Comparison of ENCODE assay signal across 8 cellular contexts in the genomic region with DNA sequence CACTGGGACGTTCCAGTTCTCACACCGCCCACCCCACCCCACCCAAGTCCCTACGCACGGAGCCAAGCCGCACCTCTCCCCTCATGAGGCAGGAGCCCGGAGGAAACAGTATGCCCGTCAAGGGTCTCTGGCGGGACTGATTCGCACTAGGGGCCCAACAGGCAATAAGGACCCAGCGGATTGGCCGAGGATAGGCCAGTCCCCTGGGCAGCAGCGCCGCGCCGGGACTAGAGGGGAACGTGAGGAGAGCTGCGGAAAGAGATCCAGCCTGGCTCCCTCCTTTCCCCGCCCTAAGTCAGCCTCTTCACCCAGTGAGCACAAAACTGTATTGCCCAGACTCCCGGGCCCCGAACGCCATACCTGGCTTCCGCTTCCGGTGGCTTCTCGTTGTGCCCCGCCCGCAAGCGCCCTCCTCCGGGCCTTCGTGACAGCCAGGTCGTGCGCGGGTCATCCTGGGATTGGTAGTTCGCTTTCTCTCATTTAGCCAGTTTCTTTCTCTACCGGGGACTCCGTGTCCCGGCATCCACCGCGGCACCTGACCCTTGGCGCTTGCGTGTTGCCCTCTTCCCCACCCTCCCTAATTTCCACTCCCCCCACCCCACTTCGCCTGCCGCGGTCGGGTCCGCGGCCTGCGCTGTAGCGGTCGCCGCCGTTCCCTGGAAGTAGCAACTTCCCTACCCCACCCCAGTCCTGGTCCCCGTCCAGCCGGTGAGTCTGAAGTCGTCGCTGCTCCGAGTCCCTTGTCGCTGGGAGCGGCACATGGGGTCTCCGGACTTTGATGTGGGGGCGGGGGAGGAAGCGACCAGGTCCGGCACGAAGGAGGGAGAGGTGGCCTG. TPM values are rescaled to one million over a fixed set of nuclear protein-coding genes. Genes with fewer than 3 reads are reported as not detected.
DNase-seq lines count a peak whose midpoint lies in the region; ATAC-seq and TF ChIP-seq lines count a peak whose summit lies in the region.

Gene CSNK2B (plus strand): TSS at position 580 of the 836 bp plus-strand sequence. CDS start 752 bp downstream, outside the sequence.

- peaks cover 57% of the 10 kb centered on the region for H3K36me3 Mint-ChIP-seq in activated T-cell treated with anti-CD3 and anti-CD28 coated beads, Interleukin-2, amount 50 U/mL, for 4 hours (ENCODE audit: insufficient read depth)

- H3K9me3 ChIP-seq in Panc1 (ENCODE audit: control insufficient read depth, insufficient read depth, low read depth, low read length) = no peaks in the 10 kb centered on the region

- peak; percentile 96 for DNase-seq in DMS53 treated with DMSO at 0.1 percent for 48 hours (lab: John Stamatoyannopoulos, UW; ENCODE audit: unreplicated experiment)
- peak; percentile 95 for DNase-seq in KG1 (lab: John Stamatoyannopoulos, UW)
- peak; percentile 88 for DNase-seq in Panc1 (ENCODE audit: low read depth, low spot score)
- DNase-seq in activated T-cell treated with anti-CD3 and anti-CD28 coated beads, Interleukin-2, amount 50 U/mL, for 4 hours = peak; percentile 96
- DNase-seq in myocyte (ENCODE audit: low read depth) = peak; percentile 98
- DNase-seq in stimulated activated CD8-positive, alpha-beta memory T cell treated with anti-CD3 and anti-CD28 coated beads, Interleukin-7, amount 100 ng/mL, for 48 hours (ENCODE audit: extremely low read depth in 1 of 2, low read depth in 1 of 2) = peak; percentile 97 to 98

- H3K36me3 ChIP-seq in Panc1 (ENCODE audit: control insufficient read depth, insufficient read depth, low read length) = peaks cover 36% of the 10 kb centered on the region

- POLR2A ChIA-PET in Panc1 (lab: Charles Lee) = interaction anchor here (0.6 kb wide), 1 partner anchor 39 kb away, joined by 4 read pairs; no protein-coding TSS in a partner anchor

- no peaks in the 10 kb centered on the region for H3K27me3 Mint-ChIP-seq in activated T-cell treated with anti-CD3 and anti-CD28 coated beads, Interleukin-2, amount 50 U/mL, for 4 hours (ENCODE audit: low read depth)

- H3K4me1 Mint-ChIP-seq in activated T-cell treated with anti-CD3 and anti-CD28 coated beads, Interleukin-2, amount 50 U/mL, for 4 hours (ENCODE audit: low read depth) = peaks cover 53% of the 10 kb centered on the region

- H3K4me3 ChIP-seq in Panc1 (ENCODE audit: low read depth in 2 of 2, low read length in 2 of 2) = peak within 1 kb of the TSS; percentile 76 to 94

- BruUV-seq in Panc1 (replicated peaks; lab: Mats Ljungman, UMichigan) = no TSS peak

- no peak for TF ChIP-seq CTCF in Panc1 (IDR thresholded peaks at IDR 0.05)

- H3K4me3 Mint-ChIP-seq in activated T-cell treated with anti-CD3 and anti-CD28 coated beads, Interleukin-2, amount 50 U/mL, for 4 hours = peak within 1 kb of the TSS; percentile 89

- H3K4me1 ChIP-seq in Panc1 (ENCODE audit: control insufficient read depth, insufficient read depth, low read length) = peaks cover 14% of the 10 kb centered on the region

- peak; percentile 76 for ATAC-seq in GM21723 (IDR thresholded peaks at IDR 0.05; ENCODE audit: unreplicated experiment)
- peak; percentile 91 for ATAC-seq in Panc1
- ATAC-seq in activated T-cell treated with anti-CD3 and anti-CD28 coated beads, Interleukin-2, amount 50 U/mL, for 4 hours = peak; percentile 85
- peak; percentile 86 for ATAC-seq in esophagus mucosa

- in situ Hi-C loops in Panc1 (cut with HindIII; ENCODE audit: low pct_unique_long_range_greater_than_20kb, low sequenced_read_pairs) = no loop called here

- H3K27me3 ChIP-seq in Panc1 (ENCODE audit: control insufficient read depth, insufficient read depth, low read length) = no peaks in the 10 kb centered on the region

- intact Hi-C loops in Panc1 (cut with micrococcal nuclease; ENCODE audit: unreplicated experiment) = no loop called here

- CTCF ChIA-PET in Panc1 (lab: Charles Lee) = no interaction called here

- no peaks in the 10 kb centered on the region for H3K9me3 Mint-ChIP-seq in activated T-cell treated with anti-CD3 and anti-CD28 coated beads, Interleukin-2, amount 50 U/mL, for 4 hours

- peak within 1 kb of the TSS; percentile 96 for H3K27ac ChIP-seq in Panc1 (ENCODE audit: low read length)

RNA-seq across cellular contexts. Expression of gene CSNK2B, which starts in this region (rescaled TPM):
- 219 TPM for total RNA-seq in Panc1 (2021; ENCODE audit: unreplicated experiment)
- 309 TPM for polyA plus RNA-seq in Panc1 (2012; ENCODE audit: insufficient read length)
- total RNA-seq in activated T-cell treated with anti-CD3 and anti-CD28 coated beads, Interleukin-2, amount 50 U/mL, for 4 hours = 100 to 1,000 TPM; 301 to 311 (median 307) TPM
- 108 TPM for total RNA-seq in esophagus mucosa
- total RNA-seq in myocyte = 211 and 248 TPM in 2 replicates
- polyA plus RNA-seq in myocyte (2012) = 254 TPM

Comparison
In these comparisons a context has a peak if more than half of its experiments do, and no peak if none do; other contexts are left out.
1. Peak in every context shown above with its lines: DNase-seq, ATAC-seq, H3K4me3 ChIP-seq and H3K27ac ChIP-seq.